Comparison of ENCODE assay signal across 8 cellular contexts in the genomic region with DNA sequence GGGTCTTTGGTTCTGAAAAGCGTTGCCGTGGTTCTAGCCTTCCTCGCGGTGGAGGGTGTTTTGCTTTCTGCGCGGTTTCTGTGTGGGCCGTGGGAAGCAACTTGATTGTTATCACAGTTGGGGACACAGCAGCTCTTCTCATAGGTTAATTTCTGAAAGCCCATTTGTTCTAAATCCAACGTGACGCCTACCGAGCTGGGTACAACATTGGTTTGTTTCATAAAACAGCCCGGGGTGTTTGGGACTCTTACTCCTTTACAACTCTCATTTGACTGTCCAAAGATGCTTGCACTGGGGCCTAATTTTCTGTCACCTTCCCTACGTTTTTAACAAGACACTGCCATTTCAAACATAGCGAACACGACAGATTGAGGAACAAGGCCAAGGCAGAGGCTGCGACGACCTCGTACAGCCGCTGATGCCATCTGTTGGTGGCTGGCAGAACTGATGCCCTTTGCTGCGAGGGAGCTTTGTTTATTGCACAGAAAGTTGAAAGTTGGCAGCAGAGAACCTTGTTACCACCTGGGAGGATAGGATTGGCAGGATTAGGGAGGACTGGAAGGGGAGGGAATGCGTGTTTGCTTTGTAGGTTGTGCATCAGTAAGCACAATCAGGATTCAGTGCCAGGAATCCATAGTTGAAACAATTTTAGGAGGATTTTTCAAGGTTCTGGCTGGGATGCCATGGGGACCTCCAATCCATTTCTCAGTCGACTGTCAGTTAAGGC.
A peak's percentile ranks its signal among the peaks of the same experiment; 100 is the strongest.
DNase-seq lines count a peak whose midpoint lies in the region; ATAC-seq, FAIRE-seq and TF ChIP-seq lines count a peak whose summit lies in the region.

No MANE protein-coding gene starts in this region.

- no peaks in the 10 kb centered on the region for H3K9me3 ChIP-seq in breast epithelium

- POLR2A ChIA-PET in activated B cell treated with CpG ODN at 0.5 μM for 24 hours (lab: Charles Lee), result interaction anchor here (1.0 to 1.3 kb wide), 4 partner anchors 43 to 110 kb away, joined by 3 to 4 read pairs (median 3); no protein-coding TSS in a partner anchor

- H3K27me3 ChIP-seq in breast epithelium, result no peaks in the 10 kb centered on the region

- H3K9me3 Mint-ChIP-seq in activated B cell treated with CpG ODN at 0.5 μM for 24 hours, result no peaks in the 10 kb centered on the region

- intact Hi-C loops in activated B cell treated with CpG ODN at 0.5 μM for 24 hours (cut with micrococcal nuclease) (loop anchor here (1.0 to 10.0 kb wide), 5 partner anchors 62 to 214 kb away; no protein-coding TSS in a partner anchor), breast epithelium (cut with DNase I; ENCODE audit: low total_unique reads) (no loop called here)

- CTCF ChIA-PET in activated B cell treated with CpG ODN at 0.5 μM for 24 hours (lab: Charles Lee), result interaction anchor here (0.6 to 7.1 kb wide), 18 partner anchors 9 to 254 kb away, joined by 3 to 85 read pairs (median 4); partner anchors contain the start of gene PITPNC1

- DNase-seq in D721Med (ENCODE audit: insufficient read length, low spot score) (no peak), NCI-H2227 (lab: John Stamatoyannopoulos, UW; ENCODE audit: unreplicated experiment) (peak; percentile 82), activated B cell treated with CpG ODN at 0.5 μM for 24 hours (peak; percentile 50), breast epithelium (ENCODE audit: low spot score in 2 of 2) (peak; percentile 66 to 80), islet precursor cell (peak; percentile 88)
- DNase-seq in stimulated activated CD4-positive, alpha-beta T cell treated with anti-CD3 and anti-CD28 coated beads, Interleukin-15, amount 100 ng/mL, for 48 hours (ENCODE audit: low read depth in 2 of 2), result peak; percentile 59 to 77

- FAIRE-seq in D721Med (lab: Jason Lieb, UNC), result no peak

- ATAC-seq in HG02798 (IDR thresholded peaks at IDR 0.05; ENCODE audit: poor library complexity, unreplicated experiment) (peak; percentile 66), activated B cell treated with CpG ODN at 0.5 μM for 24 hours (ENCODE audit: low read depth) (peak; percentile 99), HG03378 (IDR thresholded peaks at IDR 0.05; ENCODE audit: unreplicated experiment) (no peak)

- peak overlapping the region; percentile 36 for H3K27ac Mint-ChIP-seq in activated B cell treated with CpG ODN at 0.5 μM for 24 hours

- H3K4me3 Mint-ChIP-seq in activated B cell treated with CpG ODN at 0.5 μM for 24 hours, result peak overlapping the region; percentile 48

- no peaks in the 10 kb centered on the region for H3K27me3 Mint-ChIP-seq in activated B cell treated with CpG ODN at 0.5 μM for 24 hours

- no peaks in the 10 kb centered on the region for H3K36me3 ChIP-seq in breast epithelium

- peak; percentile 100 for TF ChIP-seq CTCF in D721Med (IDR thresholded peaks at IDR 0.05; ENCODE audit: insufficient read depth, missing control alignments)
- TF ChIP-seq CTCF in activated B cell treated with CpG ODN at 0.5 μM for 24 hours (IDR thresholded peaks at IDR 0.05), result no peak
- TF ChIP-seq CTCF in breast epithelium (IDR thresholded peaks at IDR 0.05), result peak; percentile 83 to 88 (median 85)

- no peak for TF ChIP-seq POLR2A in breast epithelium (IDR thresholded peaks at IDR 0.05)

- H3K4me1 ChIP-seq in breast epithelium, result no peaks in the 10 kb centered on the region

- H3K4me1 Mint-ChIP-seq in activated B cell treated with CpG ODN at 0.5 μM for 24 hours, result peaks cover 10% of the 10 kb centered on the region

- H3K4me3 ChIP-seq in breast epithelium, result peak overlapping the region in 2 of 3 donors; percentile 7 to 35

- H3K27ac ChIP-seq in breast epithelium, result peak overlapping the region; percentile 41 to 56

- H3K36me3 Mint-ChIP-seq in activated B cell treated with CpG ODN at 0.5 μM for 24 hours (ENCODE audit: low read depth), result no peaks in the 10 kb centered on the region
